ENCODE assay signal across 1 cellular context in the genomic region with DNA sequence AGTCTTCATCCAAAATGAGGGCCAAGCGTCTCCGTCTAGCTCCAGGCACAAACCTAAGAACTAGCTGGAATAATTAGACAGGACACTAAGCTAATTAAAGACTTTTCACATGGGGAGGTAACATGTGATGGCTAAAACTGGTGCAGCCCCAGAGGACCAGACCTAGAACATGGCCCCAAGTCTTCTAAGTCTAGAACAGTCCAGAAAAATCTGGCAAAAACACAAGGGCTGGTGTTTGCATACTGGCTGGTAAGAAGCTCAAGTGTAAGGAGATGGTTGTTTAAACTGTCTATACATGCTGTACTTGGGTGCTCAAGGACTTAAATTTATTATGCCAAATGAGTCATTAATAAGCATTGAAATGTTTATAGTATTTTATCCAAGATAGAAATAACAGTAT.
A peak's percentile ranks its signal among the peaks of the same experiment; 100 is the strongest.
TF ChIP-seq lines count a peak whose summit lies in the region.

No MANE protein-coding gene starts in this region.

TF ChIP-seq in GM12878, 131 proteins besides CTCF, POLR2A, EP300 and RAD21:
- TF ChIP-seq, protein P1, sequence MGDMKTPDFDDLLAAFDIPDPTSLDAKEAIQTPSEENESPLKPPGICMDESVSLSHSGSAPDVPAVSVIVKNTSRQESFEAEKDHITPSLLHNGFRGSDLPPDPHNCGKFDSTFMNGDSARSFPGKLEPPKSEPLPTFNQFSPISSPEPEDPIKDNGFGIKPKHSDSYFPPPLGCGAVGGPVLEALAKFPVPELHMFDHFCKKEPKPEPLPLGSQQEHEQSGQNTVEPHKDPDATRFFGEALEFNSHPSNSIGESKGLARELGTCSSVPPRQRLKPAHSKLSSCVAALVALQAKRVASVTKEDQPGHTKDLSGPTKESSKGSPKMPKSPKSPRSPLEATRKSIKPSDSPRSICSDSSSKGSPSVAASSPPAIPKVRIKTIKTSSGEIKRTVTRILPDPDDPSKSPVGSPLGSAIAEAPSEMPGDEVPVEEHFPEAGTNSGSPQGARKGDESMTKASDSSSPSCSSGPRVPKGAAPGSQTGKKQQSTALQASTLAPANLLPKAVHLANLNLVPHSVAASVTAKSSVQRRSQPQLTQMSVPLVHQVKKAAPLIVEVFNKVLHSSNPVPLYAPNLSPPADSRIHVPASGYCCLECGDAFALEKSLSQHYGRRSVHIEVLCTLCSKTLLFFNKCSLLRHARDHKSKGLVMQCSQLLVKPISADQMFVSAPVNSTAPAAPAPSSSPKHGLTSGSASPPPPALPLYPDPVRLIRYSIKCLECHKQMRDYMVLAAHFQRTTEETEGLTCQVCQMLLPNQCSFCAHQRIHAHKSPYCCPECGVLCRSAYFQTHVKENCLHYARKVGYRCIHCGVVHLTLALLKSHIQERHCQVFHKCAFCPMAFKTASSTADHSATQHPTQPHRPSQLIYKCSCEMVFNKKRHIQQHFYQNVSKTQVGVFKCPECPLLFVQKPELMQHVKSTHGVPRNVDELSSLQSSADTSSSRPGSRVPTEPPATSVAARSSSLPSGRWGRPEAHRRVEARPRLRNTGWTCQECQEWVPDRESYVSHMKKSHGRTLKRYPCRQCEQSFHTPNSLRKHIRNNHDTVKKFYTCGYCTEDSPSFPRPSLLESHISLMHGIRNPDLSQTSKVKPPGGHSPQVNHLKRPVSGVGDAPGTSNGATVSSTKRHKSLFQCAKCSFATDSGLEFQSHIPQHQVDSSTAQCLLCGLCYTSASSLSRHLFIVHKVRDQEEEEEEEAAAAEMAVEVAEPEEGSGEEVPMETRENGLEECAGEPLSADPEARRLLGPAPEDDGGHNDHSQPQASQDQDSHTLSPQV (IDR thresholded peaks at IDR 0.05): no peak
- TF ChIP-seq, protein P2, sequence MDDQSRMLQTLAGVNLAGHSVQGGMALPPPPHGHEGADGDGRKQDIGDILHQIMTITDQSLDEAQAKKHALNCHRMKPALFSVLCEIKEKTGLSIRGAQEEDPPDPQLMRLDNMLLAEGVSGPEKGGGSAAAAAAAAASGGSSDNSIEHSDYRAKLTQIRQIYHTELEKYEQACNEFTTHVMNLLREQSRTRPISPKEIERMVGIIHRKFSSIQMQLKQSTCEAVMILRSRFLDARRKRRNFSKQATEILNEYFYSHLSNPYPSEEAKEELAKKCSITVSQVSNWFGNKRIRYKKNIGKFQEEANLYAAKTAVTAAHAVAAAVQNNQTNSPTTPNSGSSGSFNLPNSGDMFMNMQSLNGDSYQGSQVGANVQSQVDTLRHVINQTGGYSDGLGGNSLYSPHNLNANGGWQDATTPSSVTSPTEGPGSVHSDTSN (IDR thresholded peaks at IDR 0.05; ENCODE audit: insufficient replicate concordance, low read depth, low read length): no peak
- no peak for TF ChIP-seq SREBF2 (IDR thresholded peaks at IDR 0.05; ENCODE audit: low read length)
- 0 out of 2 replicates have a peak, but pooled peaks have one; percentile 3 for TF ChIP-seq NBN (IDR thresholded peaks at IDR 0.05)
- no peak for TF ChIP-seq WRNIP1 (IDR thresholded peaks at IDR 0.05; ENCODE audit: borderline replicate concordance, low read depth, low read length)
- no peak for TF ChIP-seq GABPA (IDR thresholded peaks at IDR 0.05; ENCODE audit: low read depth)
- TF ChIP-seq KAT2A (conservative IDR thresholded peaks at IDR 0.05; ENCODE audit: control insufficient read depth, low read depth, low read length): no peak
- TF ChIP-seq, protein P3, sequence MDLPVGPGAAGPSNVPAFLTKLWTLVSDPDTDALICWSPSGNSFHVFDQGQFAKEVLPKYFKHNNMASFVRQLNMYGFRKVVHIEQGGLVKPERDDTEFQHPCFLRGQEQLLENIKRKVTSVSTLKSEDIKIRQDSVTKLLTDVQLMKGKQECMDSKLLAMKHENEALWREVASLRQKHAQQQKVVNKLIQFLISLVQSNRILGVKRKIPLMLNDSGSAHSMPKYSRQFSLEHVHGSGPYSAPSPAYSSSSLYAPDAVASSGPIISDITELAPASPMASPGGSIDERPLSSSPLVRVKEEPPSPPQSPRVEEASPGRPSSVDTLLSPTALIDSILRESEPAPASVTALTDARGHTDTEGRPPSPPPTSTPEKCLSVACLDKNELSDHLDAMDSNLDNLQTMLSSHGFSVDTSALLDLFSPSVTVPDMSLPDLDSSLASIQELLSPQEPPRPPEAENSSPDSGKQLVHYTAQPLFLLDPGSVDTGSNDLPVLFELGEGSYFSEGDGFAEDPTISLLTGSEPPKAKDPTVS (IDR thresholded peaks at IDR 0.05; ENCODE audit: low read depth, low read length): peak; percentile 94
- TF ChIP-seq MXI1 (IDR thresholded peaks at IDR 0.05; ENCODE audit: low read depth, low read length): no peak
- TF ChIP-seq, protein P4, sequence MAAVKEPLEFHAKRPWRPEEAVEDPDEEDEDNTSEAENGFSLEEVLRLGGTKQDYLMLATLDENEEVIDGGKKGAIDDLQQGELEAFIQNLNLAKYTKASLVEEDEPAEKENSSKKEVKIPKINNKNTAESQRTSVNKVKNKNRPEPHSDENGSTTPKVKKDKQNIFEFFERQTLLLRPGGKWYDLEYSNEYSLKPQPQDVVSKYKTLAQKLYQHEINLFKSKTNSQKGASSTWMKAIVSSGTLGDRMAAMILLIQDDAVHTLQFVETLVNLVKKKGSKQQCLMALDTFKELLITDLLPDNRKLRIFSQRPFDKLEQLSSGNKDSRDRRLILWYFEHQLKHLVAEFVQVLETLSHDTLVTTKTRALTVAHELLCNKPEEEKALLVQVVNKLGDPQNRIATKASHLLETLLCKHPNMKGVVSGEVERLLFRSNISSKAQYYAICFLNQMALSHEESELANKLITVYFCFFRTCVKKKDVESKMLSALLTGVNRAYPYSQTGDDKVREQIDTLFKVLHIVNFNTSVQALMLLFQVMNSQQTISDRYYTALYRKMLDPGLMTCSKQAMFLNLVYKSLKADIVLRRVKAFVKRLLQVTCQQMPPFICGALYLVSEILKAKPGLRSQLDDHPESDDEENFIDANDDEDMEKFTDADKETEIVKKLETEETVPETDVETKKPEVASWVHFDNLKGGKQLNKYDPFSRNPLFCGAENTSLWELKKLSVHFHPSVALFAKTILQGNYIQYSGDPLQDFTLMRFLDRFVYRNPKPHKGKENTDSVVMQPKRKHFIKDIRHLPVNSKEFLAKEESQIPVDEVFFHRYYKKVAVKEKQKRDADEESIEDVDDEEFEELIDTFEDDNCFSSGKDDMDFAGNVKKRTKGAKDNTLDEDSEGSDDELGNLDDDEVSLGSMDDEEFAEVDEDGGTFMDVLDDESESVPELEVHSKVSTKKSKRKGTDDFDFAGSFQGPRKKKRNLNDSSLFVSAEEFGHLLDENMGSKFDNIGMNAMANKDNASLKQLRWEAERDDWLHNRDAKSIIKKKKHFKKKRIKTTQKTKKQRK (IDR thresholded peaks at IDR 0.05; ENCODE audit: low read depth, low read length): no peak
- TF ChIP-seq MYB (IDR thresholded peaks at IDR 0.05; ENCODE audit: borderline replicate concordance, low read depth, low read length): no peak
- no peak for TF ChIP-seq SIX5 (IDR thresholded peaks at IDR 0.05; ENCODE audit: low read depth, low read length, severe bottlenecking)
- no peak for TF ChIP-seq ATF7 (IDR thresholded peaks at IDR 0.05; ENCODE audit: low read depth)
- TF ChIP-seq, protein P5, sequence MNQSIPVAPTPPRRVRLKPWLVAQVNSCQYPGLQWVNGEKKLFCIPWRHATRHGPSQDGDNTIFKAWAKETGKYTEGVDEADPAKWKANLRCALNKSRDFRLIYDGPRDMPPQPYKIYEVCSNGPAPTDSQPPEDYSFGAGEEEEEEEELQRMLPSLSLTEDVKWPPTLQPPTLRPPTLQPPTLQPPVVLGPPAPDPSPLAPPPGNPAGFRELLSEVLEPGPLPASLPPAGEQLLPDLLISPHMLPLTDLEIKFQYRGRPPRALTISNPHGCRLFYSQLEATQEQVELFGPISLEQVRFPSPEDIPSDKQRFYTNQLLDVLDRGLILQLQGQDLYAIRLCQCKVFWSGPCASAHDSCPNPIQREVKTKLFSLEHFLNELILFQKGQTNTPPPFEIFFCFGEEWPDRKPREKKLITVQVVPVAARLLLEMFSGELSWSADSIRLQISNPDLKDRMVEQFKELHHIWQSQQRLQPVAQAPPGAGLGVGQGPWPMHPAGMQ (IDR thresholded peaks at IDR 0.05; ENCODE audit: borderline replicate concordance): no peak
- TF ChIP-seq MTA2 (IDR thresholded peaks at IDR 0.05; ENCODE audit: low read depth): no peak
- TF ChIP-seq, protein P6, sequence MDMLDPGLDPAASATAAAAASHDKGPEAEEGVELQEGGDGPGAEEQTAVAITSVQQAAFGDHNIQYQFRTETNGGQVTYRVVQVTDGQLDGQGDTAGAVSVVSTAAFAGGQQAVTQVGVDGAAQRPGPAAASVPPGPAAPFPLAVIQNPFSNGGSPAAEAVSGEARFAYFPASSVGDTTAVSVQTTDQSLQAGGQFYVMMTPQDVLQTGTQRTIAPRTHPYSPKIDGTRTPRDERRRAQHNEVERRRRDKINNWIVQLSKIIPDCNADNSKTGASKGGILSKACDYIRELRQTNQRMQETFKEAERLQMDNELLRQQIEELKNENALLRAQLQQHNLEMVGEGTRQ (IDR thresholded peaks at IDR 0.05; ENCODE audit: borderline replicate concordance, low read depth, low read length): no peak
TF ChIP-seq in GM12878: peak in this region for 2.
